ENCODE assay signal across 8 cellular contexts in the genomic region with DNA sequence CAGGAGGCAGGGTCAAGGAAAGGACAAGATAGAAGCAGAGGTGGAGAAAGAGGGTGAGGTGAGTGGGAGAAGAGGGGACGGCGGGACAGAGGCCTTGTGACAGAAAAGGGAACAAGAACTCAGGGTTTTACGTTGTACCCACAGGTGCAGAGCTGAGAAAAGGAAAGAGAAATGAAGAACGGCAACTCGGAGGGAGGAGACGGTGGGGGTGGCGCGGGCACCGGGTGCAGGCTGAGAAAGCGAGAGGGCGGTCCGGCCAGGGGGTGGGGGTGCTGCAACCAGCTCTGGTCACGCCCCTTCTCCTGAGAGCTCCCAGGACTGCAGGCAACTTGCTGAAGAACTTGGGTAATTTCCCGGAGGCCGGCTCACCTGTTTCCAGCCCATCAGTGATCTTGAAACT.
DNase-seq lines count a peak whose midpoint lies in the region; ATAC-seq and TF ChIP-seq lines count a peak whose summit lies in the region.

No MANE protein-coding gene starts in this region.

- H3K4me3 ChIP-seq in adrenal gland (no peak overlapping the region), neural progenitor cell (no peak overlapping the region), MG63 (no peak overlapping the region)

- H3K27ac ChIP-seq in adrenal gland, result no peak overlapping the region
- no peak overlapping the region for H3K27ac ChIP-seq in neural progenitor cell

- H3K36me3 ChIP-seq in adrenal gland (replicated peaks in 1 of 2) (no peaks in the 10 kb centered on the region), neural progenitor cell (no peaks in the 10 kb centered on the region), MG63 (no peaks in the 10 kb centered on the region)

- H3K36me3 Mint-ChIP-seq in neural progenitor cell (no peaks in the 10 kb centered on the region), type B pancreatic cell (no peaks in the 10 kb centered on the region)

- in situ Hi-C loops in ACHN (cut with HindIII; ENCODE audit: low pct_ligation_motif_present, low pct_unique_long_range_greater_than_20kb, low sequenced_read_pairs), result no loop called here

- H3K4me1 Mint-ChIP-seq in neural progenitor cell (peaks cover 11% of the 10 kb centered on the region), type B pancreatic cell (ENCODE audit: unreplicated experiment) (peaks cover 7% of the 10 kb centered on the region)

- no peak for TF ChIP-seq CTCF in adrenal gland (IDR thresholded peaks at IDR 0.05)
- TF ChIP-seq CTCF in neural progenitor cell (IDR thresholded peaks at IDR 0.05), result no peak
- no peak for TF ChIP-seq CTCF in type B pancreatic cell (conservative IDR thresholded peaks at IDR 0.05)

- 11 to 20% (median 13%) methylated on average over 14 to 15 of the region's 15 CpGs for WGBS in adrenal gland, 4 donors

- H3K27ac Mint-ChIP-seq in neural progenitor cell (no peak overlapping the region), type B pancreatic cell (no peak overlapping the region)

- TF ChIP-seq POLR2A in adrenal gland (IDR thresholded peaks at IDR 0.05), result no peak

- no peak overlapping the region for H3K9ac ChIP-seq in neural progenitor cell

- no peak overlapping the region for H2AFZ ChIP-seq in neural progenitor cell (replicated peaks)

- no peaks in the 10 kb centered on the region for H4K20me1 ChIP-seq in neural progenitor cell (ENCODE audit: low read depth)

- DNase-seq in T follicular helper cell (ENCODE audit: low read depth) (peak; percentile 35), adrenal gland (peak in 5 of 7 donors; percentile 27 to 63 (median 31)), neural progenitor cell (ENCODE audit: low spot score) (no peak), type B pancreatic cell (ENCODE audit: extremely low spot score, unreplicated experiment) (no peak), MG63 (no peak), ACHN (no peak)

- H3K4me2 ChIP-seq in neural progenitor cell, result peak overlapping the region; percentile 3

- no peaks in the 10 kb centered on the region for H3F3A ChIP-seq in neural progenitor cell (ENCODE audit: low read depth)

- H3K4me1 ChIP-seq in adrenal gland (replicated peaks in 1 of 2), result no peaks in the 10 kb centered on the region
- peaks cover 11% of the 10 kb centered on the region for H3K4me1 ChIP-seq in neural progenitor cell

- H3K9me3 ChIP-seq in adrenal gland (replicated peaks in 1 of 3) (no peaks in the 10 kb centered on the region), neural progenitor cell (ENCODE audit: low read depth) (no peaks in the 10 kb centered on the region), MG63 (no peaks in the 10 kb centered on the region)

- no peaks in the 10 kb centered on the region for H3K79me2 ChIP-seq in neural progenitor cell (ENCODE audit: low read depth)

- no peaks in the 10 kb centered on the region for H3K27me3 ChIP-seq in adrenal gland
- H3K27me3 ChIP-seq in neural progenitor cell, result no peaks in the 10 kb centered on the region
- H3K27me3 ChIP-seq in MG63, result no peaks in the 10 kb centered on the region

- intact Hi-C loops in adrenal gland (cut with DNase I), result no loop called here

- H3K27me3 Mint-ChIP-seq in neural progenitor cell (ENCODE audit: insufficient read depth, low read depth) (peaks cover 14% of the 10 kb centered on the region), type B pancreatic cell (peaks cover 6% of the 10 kb centered on the region)

- H3K9me3 Mint-ChIP-seq in neural progenitor cell (peaks cover 2% of the 10 kb centered on the region), type B pancreatic cell (no peaks in the 10 kb centered on the region)

- H3K4me3 Mint-ChIP-seq in neural progenitor cell (no peak overlapping the region), type B pancreatic cell (peak overlapping the region; percentile 28)

- ATAC-seq in GM18502 (IDR thresholded peaks at IDR 0.05; ENCODE audit: poor library complexity, unreplicated experiment) (peak; percentile 88), HG02798 (IDR thresholded peaks at IDR 0.05; ENCODE audit: poor library complexity, unreplicated experiment) (peak; percentile 90)

Comparison
In these comparisons a context has a peak if more than half of its experiments do, and no peak if none do; other contexts are left out.
1. DNase-seq: peak in T follicular helper cell (single experiment) and adrenal gland (5 of 7); none in neural progenitor cell (single experiment), type B pancreatic cell (single experiment), MG63 (single experiment) and ACHN (single experiment).